ENCODE assay signal across 3 cellular contexts in the genomic region with DNA sequence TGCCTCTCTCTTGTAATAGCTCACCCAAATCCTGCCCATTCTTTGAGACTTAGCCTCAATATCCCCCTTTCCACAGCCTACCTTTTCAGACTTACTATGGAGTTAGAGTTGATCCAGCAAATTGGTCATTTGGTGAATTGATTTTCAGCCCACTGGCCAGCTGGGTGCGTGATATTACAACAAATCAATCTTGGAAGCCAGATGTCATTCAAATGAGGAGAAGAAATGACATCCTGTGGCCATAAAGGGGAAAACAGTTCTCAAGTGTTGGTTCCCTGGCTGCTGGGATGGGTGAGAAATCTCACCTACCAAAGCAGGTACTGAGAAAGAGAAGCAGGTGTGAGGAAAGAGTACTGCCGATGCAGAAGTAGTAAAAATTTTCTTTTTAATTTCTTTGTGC.
TF ChIP-seq lines count a peak whose summit lies in the region.

No MANE protein-coding gene starts in this region.

TF ChIP-seq in SK-N-SH, 30 proteins besides CTCF, POLR2A, EP300 and RAD21 (continued from another document):
- TF ChIP-seq, protein P1, sequence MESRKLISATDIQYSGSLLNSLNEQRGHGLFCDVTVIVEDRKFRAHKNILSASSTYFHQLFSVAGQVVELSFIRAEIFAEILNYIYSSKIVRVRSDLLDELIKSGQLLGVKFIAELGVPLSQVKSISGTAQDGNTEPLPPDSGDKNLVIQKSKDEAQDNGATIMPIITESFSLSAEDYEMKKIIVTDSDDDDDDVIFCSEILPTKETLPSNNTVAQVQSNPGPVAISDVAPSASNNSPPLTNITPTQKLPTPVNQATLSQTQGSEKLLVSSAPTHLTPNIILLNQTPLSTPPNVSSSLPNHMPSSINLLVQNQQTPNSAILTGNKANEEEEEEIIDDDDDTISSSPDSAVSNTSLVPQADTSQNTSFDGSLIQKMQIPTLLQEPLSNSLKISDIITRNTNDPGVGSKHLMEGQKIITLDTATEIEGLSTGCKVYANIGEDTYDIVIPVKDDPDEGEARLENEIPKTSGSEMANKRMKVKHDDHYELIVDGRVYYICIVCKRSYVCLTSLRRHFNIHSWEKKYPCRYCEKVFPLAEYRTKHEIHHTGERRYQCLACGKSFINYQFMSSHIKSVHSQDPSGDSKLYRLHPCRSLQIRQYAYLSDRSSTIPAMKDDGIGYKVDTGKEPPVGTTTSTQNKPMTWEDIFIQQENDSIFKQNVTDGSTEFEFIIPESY (IDR thresholded peaks at IDR 0.05; ENCODE audit: borderline replicate concordance, low read depth), result no peak
- TF ChIP-seq TCF12 (IDR thresholded peaks at IDR 0.05) (no peak), RXRA (IDR thresholded peaks at IDR 0.05; ENCODE audit: borderline replicate concordance, low read depth) (no peak), NFIC (IDR thresholded peaks at IDR 0.05; ENCODE audit: borderline replicate concordance) (no peak), TEAD4 (IDR thresholded peaks at IDR 0.05; ENCODE audit: borderline replicate concordance, insufficient read depth) (no peak), RCOR1 (IDR thresholded peaks at IDR 0.05; ENCODE audit: low read length) (no peak)
- TF ChIP-seq, protein P2, sequence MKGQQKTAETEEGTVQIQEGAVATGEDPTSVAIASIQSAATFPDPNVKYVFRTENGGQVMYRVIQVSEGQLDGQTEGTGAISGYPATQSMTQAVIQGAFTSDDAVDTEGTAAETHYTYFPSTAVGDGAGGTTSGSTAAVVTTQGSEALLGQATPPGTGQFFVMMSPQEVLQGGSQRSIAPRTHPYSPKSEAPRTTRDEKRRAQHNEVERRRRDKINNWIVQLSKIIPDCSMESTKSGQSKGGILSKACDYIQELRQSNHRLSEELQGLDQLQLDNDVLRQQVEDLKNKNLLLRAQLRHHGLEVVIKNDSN (IDR thresholded peaks at IDR 0.05; ENCODE audit: borderline replicate concordance, low read depth), result no peak
- TF ChIP-seq, protein P3, sequence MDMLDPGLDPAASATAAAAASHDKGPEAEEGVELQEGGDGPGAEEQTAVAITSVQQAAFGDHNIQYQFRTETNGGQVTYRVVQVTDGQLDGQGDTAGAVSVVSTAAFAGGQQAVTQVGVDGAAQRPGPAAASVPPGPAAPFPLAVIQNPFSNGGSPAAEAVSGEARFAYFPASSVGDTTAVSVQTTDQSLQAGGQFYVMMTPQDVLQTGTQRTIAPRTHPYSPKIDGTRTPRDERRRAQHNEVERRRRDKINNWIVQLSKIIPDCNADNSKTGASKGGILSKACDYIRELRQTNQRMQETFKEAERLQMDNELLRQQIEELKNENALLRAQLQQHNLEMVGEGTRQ (IDR thresholded peaks at IDR 0.05; ENCODE audit: borderline replicate concordance, low read depth, low read length), result no peak

TF ChIP-seq in SK-N-SH treated with all-trans-retinoic acid at 6 μM for 48 hours, 23 proteins besides CTCF, POLR2A, EP300 and RAD21 (continued from another document):
- TF ChIP-seq, protein P4, sequence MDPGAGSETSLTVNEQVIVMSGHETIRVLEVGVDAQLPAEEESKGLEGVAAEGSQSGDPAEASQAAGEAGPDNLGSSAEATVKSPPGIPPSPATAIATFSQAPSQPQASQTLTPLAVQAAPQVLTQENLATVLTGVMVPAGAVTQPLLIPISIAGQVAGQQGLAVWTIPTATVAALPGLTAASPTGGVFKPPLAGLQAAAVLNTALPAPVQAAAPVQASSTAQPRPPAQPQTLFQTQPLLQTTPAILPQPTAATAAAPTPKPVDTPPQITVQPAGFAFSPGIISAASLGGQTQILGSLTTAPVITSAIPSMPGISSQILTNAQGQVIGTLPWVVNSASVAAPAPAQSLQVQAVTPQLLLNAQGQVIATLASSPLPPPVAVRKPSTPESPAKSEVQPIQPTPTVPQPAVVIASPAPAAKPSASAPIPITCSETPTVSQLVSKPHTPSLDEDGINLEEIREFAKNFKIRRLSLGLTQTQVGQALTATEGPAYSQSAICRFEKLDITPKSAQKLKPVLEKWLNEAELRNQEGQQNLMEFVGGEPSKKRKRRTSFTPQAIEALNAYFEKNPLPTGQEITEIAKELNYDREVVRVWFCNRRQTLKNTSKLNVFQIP (CRISPR knock-in tag; IDR thresholded peaks at IDR 0.05; ENCODE audit: borderline replicate concordance, low read depth), result no peak
- TF ChIP-seq, protein P5, sequence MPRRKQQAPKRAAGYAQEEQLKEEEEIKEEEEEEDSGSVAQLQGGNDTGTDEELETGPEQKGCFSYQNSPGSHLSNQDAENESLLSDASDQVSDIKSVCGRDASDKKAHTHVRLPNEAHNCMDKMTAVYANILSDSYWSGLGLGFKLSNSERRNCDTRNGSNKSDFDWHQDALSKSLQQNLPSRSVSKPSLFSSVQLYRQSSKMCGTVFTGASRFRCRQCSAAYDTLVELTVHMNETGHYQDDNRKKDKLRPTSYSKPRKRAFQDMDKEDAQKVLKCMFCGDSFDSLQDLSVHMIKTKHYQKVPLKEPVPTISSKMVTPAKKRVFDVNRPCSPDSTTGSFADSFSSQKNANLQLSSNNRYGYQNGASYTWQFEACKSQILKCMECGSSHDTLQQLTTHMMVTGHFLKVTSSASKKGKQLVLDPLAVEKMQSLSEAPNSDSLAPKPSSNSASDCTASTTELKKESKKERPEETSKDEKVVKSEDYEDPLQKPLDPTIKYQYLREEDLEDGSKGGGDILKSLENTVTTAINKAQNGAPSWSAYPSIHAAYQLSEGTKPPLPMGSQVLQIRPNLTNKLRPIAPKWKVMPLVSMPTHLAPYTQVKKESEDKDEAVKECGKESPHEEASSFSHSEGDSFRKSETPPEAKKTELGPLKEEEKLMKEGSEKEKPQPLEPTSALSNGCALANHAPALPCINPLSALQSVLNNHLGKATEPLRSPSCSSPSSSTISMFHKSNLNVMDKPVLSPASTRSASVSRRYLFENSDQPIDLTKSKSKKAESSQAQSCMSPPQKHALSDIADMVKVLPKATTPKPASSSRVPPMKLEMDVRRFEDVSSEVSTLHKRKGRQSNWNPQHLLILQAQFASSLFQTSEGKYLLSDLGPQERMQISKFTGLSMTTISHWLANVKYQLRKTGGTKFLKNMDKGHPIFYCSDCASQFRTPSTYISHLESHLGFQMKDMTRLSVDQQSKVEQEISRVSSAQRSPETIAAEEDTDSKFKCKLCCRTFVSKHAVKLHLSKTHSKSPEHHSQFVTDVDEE (CRISPR knock-in tag; IDR thresholded peaks at IDR 0.05), result no peak
- TF ChIP-seq ESRRG (CRISPR knock-in tag; IDR thresholded peaks at IDR 0.05) (no peak), GLIS3 (CRISPR knock-in tag; IDR thresholded peaks at IDR 0.05) (no peak), SNAI2 (CRISPR knock-in tag; IDR thresholded peaks at IDR 0.05) (no peak), ZC3H10 (CRISPR knock-in tag; IDR thresholded peaks at IDR 0.05) (no peak), BACH2 (CRISPR knock-in tag; IDR thresholded peaks at IDR 0.05; ENCODE audit: borderline replicate concordance) (no peak), PPARA (CRISPR knock-in tag; IDR thresholded peaks at IDR 0.05; ENCODE audit: borderline replicate concordance) (no peak), OSR1 (CRISPR knock-in tag; IDR thresholded peaks at IDR 0.05) (no peak), ZNF8 (CRISPR knock-in tag; IDR thresholded peaks at IDR 0.05) (no peak), CSDC2 (CRISPR knock-in tag; IDR thresholded peaks at IDR 0.05) (no peak)
- TF ChIP-seq, protein P6, sequence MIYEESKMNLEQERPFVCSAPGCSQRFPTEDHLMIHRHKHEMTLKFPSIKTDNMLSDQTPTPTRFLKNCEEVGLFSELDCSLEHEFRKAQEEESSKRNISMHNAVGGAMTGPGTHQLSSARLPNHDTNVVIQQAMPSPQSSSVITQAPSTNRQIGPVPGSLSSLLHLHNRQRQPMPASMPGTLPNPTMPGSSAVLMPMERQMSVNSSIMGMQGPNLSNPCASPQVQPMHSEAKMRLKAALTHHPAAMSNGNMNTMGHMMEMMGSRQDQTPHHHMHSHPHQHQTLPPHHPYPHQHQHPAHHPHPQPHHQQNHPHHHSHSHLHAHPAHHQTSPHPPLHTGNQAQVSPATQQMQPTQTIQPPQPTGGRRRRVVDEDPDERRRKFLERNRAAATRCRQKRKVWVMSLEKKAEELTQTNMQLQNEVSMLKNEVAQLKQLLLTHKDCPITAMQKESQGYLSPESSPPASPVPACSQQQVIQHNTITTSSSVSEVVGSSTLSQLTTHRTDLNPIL (CRISPR knock-in tag; IDR thresholded peaks at IDR 0.05; ENCODE audit: low read depth), result no peak
TF ChIP-seq in SK-N-SH treated with all-trans-retinoic acid at 6 μM for 48 hours: peak in this region for 0.

TF ChIP-seq in Ishikawa, 13 proteins besides CTCF, POLR2A, EP300 and RAD21 (continued from another document):
- TF ChIP-seq, protein P7, sequence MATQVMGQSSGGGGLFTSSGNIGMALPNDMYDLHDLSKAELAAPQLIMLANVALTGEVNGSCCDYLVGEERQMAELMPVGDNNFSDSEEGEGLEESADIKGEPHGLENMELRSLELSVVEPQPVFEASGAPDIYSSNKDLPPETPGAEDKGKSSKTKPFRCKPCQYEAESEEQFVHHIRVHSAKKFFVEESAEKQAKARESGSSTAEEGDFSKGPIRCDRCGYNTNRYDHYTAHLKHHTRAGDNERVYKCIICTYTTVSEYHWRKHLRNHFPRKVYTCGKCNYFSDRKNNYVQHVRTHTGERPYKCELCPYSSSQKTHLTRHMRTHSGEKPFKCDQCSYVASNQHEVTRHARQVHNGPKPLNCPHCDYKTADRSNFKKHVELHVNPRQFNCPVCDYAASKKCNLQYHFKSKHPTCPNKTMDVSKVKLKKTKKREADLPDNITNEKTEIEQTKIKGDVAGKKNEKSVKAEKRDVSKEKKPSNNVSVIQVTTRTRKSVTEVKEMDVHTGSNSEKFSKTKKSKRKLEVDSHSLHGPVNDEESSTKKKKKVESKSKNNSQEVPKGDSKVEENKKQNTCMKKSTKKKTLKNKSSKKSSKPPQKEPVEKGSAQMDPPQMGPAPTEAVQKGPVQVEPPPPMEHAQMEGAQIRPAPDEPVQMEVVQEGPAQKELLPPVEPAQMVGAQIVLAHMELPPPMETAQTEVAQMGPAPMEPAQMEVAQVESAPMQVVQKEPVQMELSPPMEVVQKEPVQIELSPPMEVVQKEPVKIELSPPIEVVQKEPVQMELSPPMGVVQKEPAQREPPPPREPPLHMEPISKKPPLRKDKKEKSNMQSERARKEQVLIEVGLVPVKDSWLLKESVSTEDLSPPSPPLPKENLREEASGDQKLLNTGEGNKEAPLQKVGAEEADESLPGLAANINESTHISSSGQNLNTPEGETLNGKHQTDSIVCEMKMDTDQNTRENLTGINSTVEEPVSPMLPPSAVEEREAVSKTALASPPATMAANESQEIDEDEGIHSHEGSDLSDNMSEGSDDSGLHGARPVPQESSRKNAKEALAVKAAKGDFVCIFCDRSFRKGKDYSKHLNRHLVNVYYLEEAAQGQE (IDR thresholded peaks at IDR 0.05; ENCODE audit: low read depth), result no peak
- TF ChIP-seq CREB1 (IDR thresholded peaks at IDR 0.05; ENCODE audit: low read depth), result no peak
- no peak for TF ChIP-seq TCF12 (IDR thresholded peaks at IDR 0.05; ENCODE audit: low read depth)
- no peak for TF ChIP-seq FOXM1 (IDR thresholded peaks at IDR 0.05; ENCODE audit: borderline replicate concordance, low read depth)
- no peak for TF ChIP-seq CEBPB (IDR thresholded peaks at IDR 0.05)
